Comparison of ENCODE assay signal across 11 cellular contexts in genomic region chr3:4417449-4417848, GRCh38. TPM values are rescaled to one million over a fixed set of nuclear protein-coding genes. Genes with fewer than 3 reads are reported as not detected.
DNase-seq lines count a peak whose midpoint lies in the region; ATAC-seq and TF ChIP-seq lines count a peak whose summit lies in the region.
"Had no signal": no experiment of that assay in that cellular context is flagged by ENCODE, and none has a peak within 500 bp of the region (broad histone marks: within the 10 kb centered on the region; RNA-seq: fewer than 3 reads in every experiment).

No MANE protein-coding gene starts in this region.

- ATAC-seq in GM19455 (IDR thresholded peaks at IDR 0.05; ENCODE audit: unreplicated experiment), result no peak
- ATAC-seq in omental fat pad (ENCODE audit: low FRiP score), result no peak

- TF ChIP-seq POLR2A in esophagus muscularis mucosa (IDR thresholded peaks at IDR 0.05; ENCODE audit: low read depth) (no peak), prostate gland (IDR thresholded peaks at IDR 0.05) (no peak)

- in situ Hi-C loops in SK-MEL-5 (cut with HindIII; ENCODE audit: low pct_unique_long_range_greater_than_20kb, low sequenced_read_pairs) (no loop called here), GM13976 (cut with MboI; ENCODE audit: low sequenced_read_pairs, unreplicated experiment) (no loop called here)

- DNase-seq in EL (peak; percentile 52), SK-MEL-5 (ENCODE audit: low read depth, low spot score) (peak; percentile 20), esophagus muscularis mucosa (ENCODE audit: extremely low spot score) (no peak), prostate gland (ENCODE audit: low spot score) (peak; percentile 18), GM13976 (ENCODE audit: low spot score) (no peak), NCI-H1417 treated with DMSO at 0.1 percent for 48 hours (lab: John Stamatoyannopoulos, UW) (no peak), omental fat pad (ENCODE audit: low spot score) (no peak)
- DNase-seq: activated CD4-positive, CD25-positive, alpha-beta regulatory T cell; COR-L47; NCI-H1436 treated with DMSO at 0.1 percent for 48 hours had no signal

- 57% methylated on average over 1 of the region's 1 CpG for WGBS in esophagus muscularis mucosa
- 38% methylated on average over 1 of the region's 1 CpG for WGBS in prostate gland

- no peak for TF ChIP-seq CTCF in esophagus muscularis mucosa (IDR thresholded peaks at IDR 0.05)
- no peak for TF ChIP-seq CTCF in prostate gland (IDR thresholded peaks at IDR 0.05)
- no peak for TF ChIP-seq CTCF in GM13976 (IDR thresholded peaks at IDR 0.05; ENCODE audit: borderline replicate concordance, control extremely low read depth, extremely low read depth, insufficient read depth, missing control alignments)
- no peak for TF ChIP-seq CTCF in omental fat pad (IDR thresholded peaks at IDR 0.05)

- no peaks in the 10 kb centered on the region for H3K9me3 ChIP-seq in esophagus muscularis mucosa
- no peaks in the 10 kb centered on the region for H3K9me3 ChIP-seq in prostate gland

- H3K27me3 ChIP-seq in esophagus muscularis mucosa, result no peaks in the 10 kb centered on the region
- no peaks in the 10 kb centered on the region for H3K27me3 ChIP-seq in prostate gland (replicated peaks; ENCODE audit: insufficient read depth)

- no peak for TF ChIP-seq EP300 in esophagus muscularis mucosa (IDR thresholded peaks at IDR 0.05)

- peaks cover 0 to 57% (median 12%) of the 10 kb centered on the region in 4 donors for H3K36me3 ChIP-seq in esophagus muscularis mucosa
- H3K36me3 ChIP-seq in prostate gland, result no peaks in the 10 kb centered on the region

- H3K4me1 ChIP-seq in esophagus muscularis mucosa (peaks cover 0 to 13% (median 12%) of the 10 kb centered on the region in 4 donors), prostate gland (replicated peaks) (peaks cover 3% of the 10 kb centered on the region)

- H3K4me3 ChIP-seq in esophagus muscularis mucosa, result no peak overlapping the region
- no peak overlapping the region for H3K4me3 ChIP-seq in prostate gland

- H3K27ac ChIP-seq in esophagus muscularis mucosa (replicated peaks in 1 of 4) (peak overlapping the region in 3 of 4 donors; percentile 8 to 45 (median 39)), prostate gland (peak overlapping the region in 1 of 2 donors; percentile 61)

- intact Hi-C loops in esophagus muscularis mucosa (cut with DNase I) (no loop called here), prostate gland (cut with DNase I) (no loop called here)

RNA-seq across cellular contexts. Expression of gene SUMF1, which starts 49.6 kb away (rescaled TPM):
- 70.5 and 78.2 TPM in 2 replicates for total RNA-seq in SK-MEL-5 (2014; rRNA removed; shearing (Covaris generic))
- 105 and 106 TPM in 2 replicates for polyA plus RNA-seq in SK-MEL-5 (2015; cell fraction: cytosol; rRNA removed)
- polyA plus RNA-seq in SK-MEL-5 (2015; cell fraction: nucleus; rRNA removed), result 11.5 and 16.2 TPM in 2 replicates
- total RNA-seq in esophagus muscularis mucosa (10 to 100 TPM; 28.7 to 49.0 (median 41.6) TPM), prostate gland (10 to 100 TPM; 58.5 to 59.1 TPM), omental fat pad (10 to 100 TPM; 44.9 to 61.1 (median 53.8) TPM)

Comparison
In these comparisons a context has a peak if more than half of its experiments do, and no peak if none do; other contexts are left out.
1. DNase-seq: peak in EL (single experiment), SK-MEL-5 (single experiment) and prostate gland (single experiment); none in esophagus muscularis mucosa (single experiment), GM13976 (single experiment), NCI-H1417 treated with DMSO at 0.1 percent for 48 hours (single experiment) and omental fat pad (single experiment).